Comparison of ENCODE assay signal across 8 cellular contexts in genomic region chr12:6607751-6608591, GRCh38. TPM values are rescaled to one million over a fixed set of nuclear protein-coding genes. Genes with fewer than 3 reads are reported as not detected.
DNase-seq lines count a peak whose midpoint lies in the region; ATAC-seq and TF ChIP-seq lines count a peak whose summit lies in the region.

No MANE protein-coding gene starts in this region.

- H3K4me3 Mint-ChIP-seq in activated naive CD4-positive, alpha-beta T cell treated with anti-CD3 and anti-CD28 coated beads for 36 hours: no peak overlapping the region

- no peak overlapping the region for H3K4me3 ChIP-seq in heart right ventricle
- no peak overlapping the region for H3K4me3 ChIP-seq in sigmoid colon

- H3K36me3 ChIP-seq in heart right ventricle (peaks cover 0 to 22% (median 0%) of the 10 kb centered on the region in 9 donors), sigmoid colon (peaks cover 0 to 5% (median 0%) of the 10 kb centered on the region in 4 donors)

- intact Hi-C loops in activated naive CD4-positive, alpha-beta T cell treated with anti-CD3 and anti-CD28 coated beads for 36 hours (cut with micrococcal nuclease): loop anchor here (1.0 to 5.0 kb wide), 13 partner anchors 19 to 271 kb away; partner anchors contain the start of genes ING4, NCAPD2, USP5 and ZNF384
- intact Hi-C loops in heart right ventricle (cut with DNase I) (loop anchor here in 1 of 10 donors (5.0 kb wide), 1 partner anchor 54 kb away; the partner anchor contains the start of gene ING4), sigmoid colon (cut with DNase I) (loop anchor here (2.0 to 5.0 kb wide), 2 partner anchors 41 to 55 kb away; partner anchors contain the start of genes ING4 and NOP2)

- DNase-seq in AG08396 (ENCODE audit: low spot score) (peak; percentile 41), MV-4-11 (lab: John Stamatoyannopoulos, UW) (peak; percentile 93), RPMI7951 (ENCODE audit: low read depth) (peak; percentile 88), heart right ventricle (peak in 1 of 2 donors; percentile 77), sigmoid colon (peak; percentile 82)
- DNase-seq in activated naive CD4-positive, alpha-beta T cell treated with anti-CD3 and anti-CD28 coated beads for 36 hours: peak; percentile 79

- CTCF ChIA-PET in activated naive CD4-positive, alpha-beta T cell treated with anti-CD3 and anti-CD28 coated beads for 36 hours (lab: Charles Lee): interaction anchor here (0.6 to 1.1 kb wide), 2 partner anchors 24 to 37 kb away, joined by 4 to 5 read pairs; no protein-coding TSS in a partner anchor

- H3K27me3 ChIP-seq in heart right ventricle (no peaks in the 10 kb centered on the region), sigmoid colon (no peaks in the 10 kb centered on the region)

- peaks cover 26% of the 10 kb centered on the region for H3K36me3 Mint-ChIP-seq in activated naive CD4-positive, alpha-beta T cell treated with anti-CD3 and anti-CD28 coated beads for 36 hours (ENCODE audit: low read depth)

- ATAC-seq in GM19372 (IDR thresholded peaks at IDR 0.05; ENCODE audit: low read depth, unreplicated experiment): peak; percentile 16
- peak in 7 of 8 donors; percentile 3 to 34 (median 14) for ATAC-seq in heart right ventricle
- ATAC-seq in HG02763 (IDR thresholded peaks at IDR 0.05; ENCODE audit: unreplicated experiment): no peak

- H3K4me1 ChIP-seq in heart right ventricle (peaks cover 19 to 59% (median 50%) of the 10 kb centered on the region in 9 donors), sigmoid colon (peaks cover 0 to 65% (median 56%) of the 10 kb centered on the region in 4 donors)

- no peak for TF ChIP-seq CTCF in heart right ventricle (IDR thresholded peaks at IDR 0.05)
- TF ChIP-seq CTCF in sigmoid colon (IDR thresholded peaks at IDR 0.05): no peak

- H3K27ac ChIP-seq in heart right ventricle: peak overlapping the region in 9 of 10 donors; percentile 7 to 79 (median 66)
- peak overlapping the region; percentile 92 to 100 (median 98) for H3K27ac ChIP-seq in sigmoid colon

- no peaks in the 10 kb centered on the region for H3K9me3 Mint-ChIP-seq in activated naive CD4-positive, alpha-beta T cell treated with anti-CD3 and anti-CD28 coated beads for 36 hours

- H3K27me3 Mint-ChIP-seq in activated naive CD4-positive, alpha-beta T cell treated with anti-CD3 and anti-CD28 coated beads for 36 hours (ENCODE audit: low read depth): no peaks in the 10 kb centered on the region

- H3K4me1 Mint-ChIP-seq in activated naive CD4-positive, alpha-beta T cell treated with anti-CD3 and anti-CD28 coated beads for 36 hours (ENCODE audit: low read depth): peaks cover 55% of the 10 kb centered on the region

- TF ChIP-seq POLR2A in sigmoid colon (IDR thresholded peaks at IDR 0.05): no peak

- 2 to 4% methylated on average over 8 of the region's 8 CpGs for WGBS in heart right ventricle, 2 donors
- whole genome bisulfite sequencing in sigmoid colon, 2 donors: 1 to 3% methylated on average over 8 of the region's 8 CpGs

- H3K9me3 ChIP-seq in heart right ventricle (peaks cover 0 to 10% (median 0%) of the 10 kb centered on the region in 11 donors), sigmoid colon (no peaks in the 10 kb centered on the region)

- H3K27ac Mint-ChIP-seq in activated naive CD4-positive, alpha-beta T cell treated with anti-CD3 and anti-CD28 coated beads for 36 hours: no peak overlapping the region

- TF ChIP-seq EP300 in sigmoid colon (IDR thresholded peaks at IDR 0.05): no peak

RNA-seq across cellular contexts. Expression of gene CHD4, which starts 0.8 kb away (rescaled TPM):
- 167 and 180 TPM in 2 replicates for total RNA-seq in RPMI7951 (2014; rRNA removed; shearing (Covaris generic))
- total RNA-seq in activated naive CD4-positive, alpha-beta T cell treated with anti-CD3 and anti-CD28 coated beads for 36 hours: 100 to 1,000 TPM; 232 to 245 TPM
- total RNA-seq in heart right ventricle (100 to 1,000 TPM; 125 to 201 (median 153) TPM), sigmoid colon (100 to 1,000 TPM; 204 to 254 (median 217) TPM)
- polyA plus RNA-seq in heart right ventricle (100 to 1,000 TPM; 129 to 265 TPM), sigmoid colon (100 to 1,000 TPM in 1 of 3 donors, 10 to 100 TPM in 2; 49.2 to 113 (median 53.6) TPM)

RNA-seq across cellular contexts. Expression of gene LPAR5, which starts 27.8 kb away (rescaled TPM):
- not detected in 2 replicates for total RNA-seq in RPMI7951 (2014; rRNA removed; shearing (Covaris generic))
- total RNA-seq in activated naive CD4-positive, alpha-beta T cell treated with anti-CD3 and anti-CD28 coated beads for 36 hours: 1 to 10 TPM; 1.7 to 2.2 TPM
- total RNA-seq in heart right ventricle (10 to 100 TPM in 1 of 10 donors, 1 to 10 TPM in 9; 2.1 to 10.0 (median 4.4) TPM), sigmoid colon (1 to 10 TPM in 2 of 4 donors, under 1 TPM in 2; 0.27 to 1.5 (median 0.67) TPM)
- polyA plus RNA-seq in heart right ventricle (1 to 10 TPM; 1.7 to 4.4 TPM), sigmoid colon (10 to 100 TPM in 1 of 3 donors, 1 to 10 TPM in 2; 4.2 to 16.5 (median 6.0) TPM)

RNA-seq across cellular contexts. Expression of gene ACRBP, which starts 39.3 kb away (rescaled TPM):
- 0.48 TPM in 1 of 2 replicates, not detected in the other for total RNA-seq in RPMI7951 (2014; rRNA removed; shearing (Covaris generic))
- total RNA-seq in activated naive CD4-positive, alpha-beta T cell treated with anti-CD3 and anti-CD28 coated beads for 36 hours: 1 to 10 TPM; 2.3 to 2.4 TPM
- total RNA-seq in heart right ventricle (1 to 10 TPM in 4 of 10 donors, under 1 TPM in 5, not detected in 1; 0.25 to 4.1 (median 0.79) TPM), sigmoid colon (1 to 10 TPM; 1.2 to 3.9 (median 1.6) TPM)
- polyA plus RNA-seq in heart right ventricle (under 1 TPM; 0.29 to 0.43 TPM), sigmoid colon (1 to 10 TPM in 2 of 3 donors, not detected in 1; 2.3 to 3.1 TPM)

RNA-seq across cellular contexts. Expression of gene NOP2, which starts 39.9 kb away (rescaled TPM):
- total RNA-seq in RPMI7951 (2014; rRNA removed; shearing (Covaris generic)): 14.2 and 17.8 TPM in 2 replicates
- total RNA-seq in activated naive CD4-positive, alpha-beta T cell treated with anti-CD3 and anti-CD28 coated beads for 36 hours: 10 to 100 TPM; 61.3 to 62.9 TPM
- total RNA-seq in heart right ventricle: 10 to 100 TPM; 11.1 to 29.2 (median 15.3) TPM
- polyA plus RNA-seq in heart right ventricle: 10 to 100 TPM; 18.5 to 31.1 TPM
- total RNA-seq in sigmoid colon: 10 to 100 TPM in 3 of 4 donors, 1 to 10 TPM in 1; 6.1 to 30.1 (median 23.2) TPM
- 10 to 100 TPM in 1 of 3 donors, 1 to 10 TPM in 2; 6.2 to 39.2 (median 7.8) TPM for polyA plus RNA-seq in sigmoid colon

RNA-seq across cellular contexts. Expression of gene IFFO1, which starts 52.1 kb away (rescaled TPM):
- 5.8 and 8.6 TPM in 2 replicates for total RNA-seq in RPMI7951 (2014; rRNA removed; shearing (Covaris generic))
- total RNA-seq in activated naive CD4-positive, alpha-beta T cell treated with anti-CD3 and anti-CD28 coated beads for 36 hours: 1 to 10 TPM; 8.0 to 9.0 TPM
- total RNA-seq in heart right ventricle (10 to 100 TPM; 10.5 to 21.6 (median 17.3) TPM), sigmoid colon (10 to 100 TPM; 15.3 to 34.3 (median 22.7) TPM)
- polyA plus RNA-seq in heart right ventricle (10 to 100 TPM; 14.3 to 30.5 TPM), sigmoid colon (10 to 100 TPM in 1 of 3 donors, 1 to 10 TPM in 2; 1.8 to 14.0 (median 4.2) TPM)
